In genomic region chr2:45554073-45554742, GRCh38 we compare ENCODE assay signal across 17 cellular contexts. TPM values are rescaled to one million over a fixed set of nuclear protein-coding genes. Genes with fewer than 3 reads are reported as not detected.
DNase-seq lines count a peak whose midpoint lies in the region; ATAC-seq and TF ChIP-seq lines count a peak whose summit lies in the region.
"Had no signal": no experiment of that assay in that cellular context is flagged by ENCODE, and none has a peak within 500 bp of the region (broad histone marks: within the 10 kb centered on the region; RNA-seq: fewer than 3 reads in every experiment).

No MANE protein-coding gene starts in this region.

- H3K36me3 Mint-ChIP-seq in activated naive CD4-positive, alpha-beta T cell treated with anti-CD3 and anti-CD28 coated beads, Interleukin-2, amount 50 U/mL, for 24 hours: peaks cover 35% of the 10 kb centered on the region
- H3K36me3 Mint-ChIP-seq in activated CD4-positive, alpha-beta memory T cell treated with anti-CD3 and anti-CD28 coated beads, Interleukin-2, amount 10 ng/mL, durations not matched to agents 7 days and 5 days (ENCODE audit: low read depth): peaks cover 47% of the 10 kb centered on the region

- POLR2A ChIA-PET in activated CD4-positive, alpha-beta memory T cell treated with anti-CD3 and anti-CD28 coated beads, Interleukin-2, amount 10 ng/mL, durations not matched to agents 7 days and 5 days (lab: Charles Lee): interaction anchor here (2.6 kb wide), 1 partner anchor 13 kb away, joined by 17 read pairs; no protein-coding TSS in a partner anchor

- CTCF ChIA-PET in activated CD4-positive, alpha-beta memory T cell treated with anti-CD3 and anti-CD28 coated beads, Interleukin-2, amount 10 ng/mL, durations not matched to agents 7 days and 5 days (lab: Charles Lee): interaction anchor here (0.9 kb wide), 2 partner anchors 59 to 572 kb away, joined by 3 to 4 read pairs; no protein-coding TSS in a partner anchor

- TF ChIP-seq CTCF in fibroblast of the aortic adventitia (IDR thresholded peaks at IDR 0.05; ENCODE audit: insufficient read depth, low read length): no peak

- peaks cover 23% of the 10 kb centered on the region for H3K4me1 Mint-ChIP-seq in activated naive CD4-positive, alpha-beta T cell treated with anti-CD3 and anti-CD28 coated beads, Interleukin-2, amount 50 U/mL, for 24 hours
- H3K4me1 Mint-ChIP-seq in activated CD4-positive, alpha-beta memory T cell treated with anti-CD3 and anti-CD28 coated beads, Interleukin-2, amount 10 ng/mL, durations not matched to agents 7 days and 5 days: peaks cover 28% of the 10 kb centered on the region

- peak overlapping the region; percentile 57 for H3K27ac Mint-ChIP-seq in activated naive CD4-positive, alpha-beta T cell treated with anti-CD3 and anti-CD28 coated beads, Interleukin-2, amount 50 U/mL, for 24 hours
- peak overlapping the region; percentile 61 for H3K27ac Mint-ChIP-seq in activated CD4-positive, alpha-beta memory T cell treated with anti-CD3 and anti-CD28 coated beads, Interleukin-2, amount 10 ng/mL, durations not matched to agents 7 days and 5 days

- no peaks in the 10 kb centered on the region for H3K9me3 Mint-ChIP-seq in activated naive CD4-positive, alpha-beta T cell treated with anti-CD3 and anti-CD28 coated beads, Interleukin-2, amount 50 U/mL, for 24 hours
- H3K9me3 Mint-ChIP-seq in activated CD4-positive, alpha-beta memory T cell treated with anti-CD3 and anti-CD28 coated beads, Interleukin-2, amount 10 ng/mL, durations not matched to agents 7 days and 5 days: no peaks in the 10 kb centered on the region

- no peak for DNase-seq in activated naive CD4-positive, alpha-beta T cell treated with Interleukin-2 at 50 U/mL for 16 hours
- no peak for DNase-seq in activated CD4-positive, alpha-beta memory T cell treated with anti-CD3 and anti-CD28 coated beads, Interleukin-2, amount 10 ng/mL, durations not matched to agents 7 days and 5 days
- DNase-seq in fibroblast of the aortic adventitia (ENCODE audit: low read depth): peak; percentile 90
- DNase-seq in stimulated activated naive CD8-positive, alpha-beta T cell treated with anti-CD3 and anti-CD28 coated beads, Interleukin-15, Interleukin-2, amounts not matched to agents 100 U/mL and 50 U/mL, for 24 hours: no peak
- DNase-seq in NCI-H2227 treated with DMSO at 0.1 percent for 48 hours (lab: John Stamatoyannopoulos, UW): no peak
- DNase-seq: AML-193; colonic mucosa; DMS153; esophagus squamous epithelium; islet precursor cell; NCI-H2081 treated with DMSO at 0.1 percent for 48 hours; stimulated activated CD4-positive, alpha-beta T cell treated with anti-CD3 and anti-CD28 coated beads, Interleukin-2, amount 100 ng/mL, for 24 hours had no signal

- H3K27me3 Mint-ChIP-seq in activated naive CD4-positive, alpha-beta T cell treated with anti-CD3 and anti-CD28 coated beads, Interleukin-2, amount 50 U/mL, for 24 hours: no peaks in the 10 kb centered on the region
- H3K27me3 Mint-ChIP-seq in activated CD4-positive, alpha-beta memory T cell treated with anti-CD3 and anti-CD28 coated beads, Interleukin-2, amount 10 ng/mL, durations not matched to agents 7 days and 5 days: no peaks in the 10 kb centered on the region

- no peak overlapping the region for H3K4me3 Mint-ChIP-seq in activated naive CD4-positive, alpha-beta T cell treated with anti-CD3 and anti-CD28 coated beads, Interleukin-2, amount 50 U/mL, for 24 hours
- H3K4me3 Mint-ChIP-seq in activated CD4-positive, alpha-beta memory T cell treated with anti-CD3 and anti-CD28 coated beads, Interleukin-2, amount 10 ng/mL, durations not matched to agents 7 days and 5 days: no peak overlapping the region

- peak; percentile 34 for ATAC-seq in stimulated activated naive CD8-positive, alpha-beta T cell treated with anti-CD3 and anti-CD28 coated beads, Interleukin-15, Interleukin-2, amounts not matched to agents 100 U/mL and 50 U/mL, for 24 hours
- ATAC-seq in esophagus mucosa: no peak
- ATAC-seq in HG02852 (IDR thresholded peaks at IDR 0.05; ENCODE audit: unreplicated experiment): no peak

- no peak overlapping the region for H3K4me3 ChIP-seq in fibroblast of the aortic adventitia (ENCODE audit: low read depth, low read length)
- H3K4me3 ChIP-seq: colonic mucosa, esophagus squamous epithelium, SK-N-MC, vagina had no signal

RNA-seq across cellular contexts. Expression of gene SRBD1, which starts 56.9 kb away (rescaled TPM):
- total RNA-seq in activated CD4-positive, alpha-beta memory T cell treated with anti-CD3 and anti-CD28 coated beads, Interleukin-2, amount 10 ng/mL, durations not matched to agents 7 days and 5 days: 10 to 100 TPM; 18.1 to 18.9 TPM
- total RNA-seq in fibroblast of the aortic adventitia (ENCODE audit: low replicate concordance) (15.7 and 22.4 TPM in 2 replicates), esophagus mucosa (9.2 TPM)
